16 cellular contexts compared by ENCODE assay signal in genomic region chr12:68397566-68398158, GRCh38.
"Had no signal": no experiment of that assay in that cellular context is flagged by ENCODE, and none has a peak within 500 bp of the region (broad histone marks: within the 10 kb centered on the region; RNA-seq: fewer than 3 reads in every experiment).

No MANE protein-coding gene starts in this region.

- H3K4me1 ChIP-seq: right atrium auricular region, sigmoid colon, stomach had no signal

- ATAC-seq: effector memory CD8-positive, alpha-beta T cell had no signal

- H3K27me3 ChIP-seq: heart left ventricle, ovary, right atrium auricular region, sigmoid colon, stomach, transverse colon had no signal

- H3K4me3 ChIP-seq: heart left ventricle, ovary, right atrium auricular region, sigmoid colon, skin epidermis, stomach, thoracic aorta, transverse colon had no signal

- H3K27ac ChIP-seq: ovary, right atrium auricular region, sigmoid colon, skin epidermis, stomach, thoracic aorta, transverse colon had no signal

- H3K36me3 ChIP-seq: heart left ventricle, ovary, right atrium auricular region, sigmoid colon, stomach, thoracic aorta, transverse colon had no signal

- H3K9me3 ChIP-seq: heart left ventricle, ovary, right atrium auricular region, sigmoid colon, stomach, thoracic aorta, transverse colon had no signal

- DNase-seq: cortex of kidney; effector memory CD8-positive, alpha-beta T cell; heart left ventricle; hippocampal formation; kidney glomerular epithelial cell; mesendoderm; naive B cell; ovary; sigmoid colon; stimulated activated naive CD4-positive, alpha-beta T cell; stomach; substantia nigra; transverse colon had no signal
